Comparison of ENCODE assay signal across 1 cellular context in genomic region chr17:70169707-70170597, GRCh38.
A peak's percentile ranks its signal among the peaks of the same experiment; 100 is the strongest.
TF ChIP-seq lines count a peak whose summit lies in the region.

No MANE protein-coding gene starts in this region.

TF ChIP-seq in GM12878, 131 proteins besides CTCF, POLR2A, EP300 and RAD21:
- no peak for TF ChIP-seq ZNF217 (IDR thresholded peaks at IDR 0.05)
- 0 out of 2 replicates have a peak, but pooled peaks have one; percentile 57 for TF ChIP-seq EZH2 (IDR thresholded peaks at IDR 0.05; ENCODE audit: borderline replicate concordance, control insufficient read depth, low read depth, low read length)
- TF ChIP-seq POLR2AphosphoS2 (IDR thresholded peaks at IDR 0.05; ENCODE audit: low read depth, low read length) = no peak
TF ChIP-seq in GM12878: peak in this region for 1.
